Comparison of ENCODE assay signal across 28 cellular contexts in genomic region chr5:137085206-137085605, GRCh38.
"Had no signal": no experiment of that assay in that cellular context is flagged by ENCODE, and none has a peak within 500 bp of the region (broad histone marks: within the 10 kb centered on the region; RNA-seq: fewer than 3 reads in every experiment).

No MANE protein-coding gene starts in this region.

- H3K27ac ChIP-seq: brain microvascular endothelial cell, coronary artery, esophagus squamous epithelium, gastroesophageal sphincter, heart right ventricle had no signal

- H3K36me3 ChIP-seq: brain microvascular endothelial cell, esophagus squamous epithelium, gastroesophageal sphincter, heart right ventricle had no signal

- H3K4me3 ChIP-seq: coronary artery, esophagus squamous epithelium, gastroesophageal sphincter, heart right ventricle had no signal

- DNase-seq: activated CD4-positive, alpha-beta memory T cell treated with anti-CD3 and anti-CD28 coated beads for 36 hours; activated CD4-positive, alpha-beta T cell treated with anti-CD3 and anti-CD28 coated beads for 36 hours; activated CD4-positive, alpha-beta T cell treated with anti-CD3 and anti-CD28 coated beads, Interleukin-2, amount 10 ng/mL, durations not matched to agents 24 days and 14 days; activated CD4-positive, CD25-positive, alpha-beta regulatory T cell; activated CD4-positive, CD25-positive, alpha-beta regulatory T cell treated with anti-CD3 and anti-CD28 coated beads, Interleukin-2, amount 50 U/mL, for 72 hours; activated CD8-positive, alpha-beta memory T cell treated with anti-CD3 and anti-CD28 coated beads, Interleukin-2, amount 10 ng/mL, durations not matched to agents 7 days and 5 days; activated CD8-positive, alpha-beta memory T cell treated with anti-CD3 and anti-CD28 coated beads, Interleukin-2, amount 50 U/mL, for 48 hours; activated CD8-positive, alpha-beta T cell treated with anti-CD3 and anti-CD28 coated beads, Interleukin-2, amount 10 ng/mL, durations not matched to agents 7 days and 5 days; activated gamma-delta T cell; activated naive CD4-positive, alpha-beta T cell; activated naive CD4-positive, alpha-beta T cell treated with anti-CD3 and anti-CD28 coated beads, Interleukin-2, amount 10 ng/mL, durations not matched to agents 7 days and 5 days; activated naive CD8-positive, alpha-beta T cell treated with anti-CD3 and anti-CD28 coated beads, Interleukin-2, amount 10 ng/mL, durations not matched to agents 7 days and 5 days; activated T-cell treated with anti-CD3 and anti-CD28 coated beads for 4 hours; activated T-cell treated with anti-CD3 and anti-CD28 coated beads, Interleukin-2, amount 50 U/mL, for 24 hours; activated T-cell treated with anti-CD3 and anti-CD28 coated beads, Interleukin-2, amount 50 U/mL, for 72 hours; brain microvascular endothelial cell; effector CD4-positive, alpha-beta T cell; effector memory CD8-positive, alpha-beta T cell; esophagus squamous epithelium; foreskin melanocyte; heart right ventricle; T-cell; T1000 had no signal

- H3K27me3 ChIP-seq: brain microvascular endothelial cell, heart right ventricle had no signal

- H3K4me1 ChIP-seq: gastroesophageal sphincter, heart right ventricle had no signal

- FAIRE-seq: astrocyte, bronchial epithelial cell had no signal

- ATAC-seq: activated CD4-positive, alpha-beta T cell treated with anti-CD3 and anti-CD28 coated beads for 36 hours; activated CD8-positive, alpha-beta memory T cell treated with anti-CD3 and anti-CD28 coated beads, Interleukin-2, amount 10 ng/mL, durations not matched to agents 7 days and 5 days; activated CD8-positive, alpha-beta T cell treated with anti-CD3 and anti-CD28 coated beads, Interleukin-2, amount 10 ng/mL, durations not matched to agents 7 days and 5 days; activated naive CD4-positive, alpha-beta T cell treated with anti-CD3 and anti-CD28 coated beads, Interleukin-2, amount 50 U/mL, for 72 hours; activated T-cell treated with anti-CD3 and anti-CD28 coated beads, Interleukin-2, amount 50 U/mL, for 72 hours; effector memory CD8-positive, alpha-beta T cell; gastroesophageal sphincter; heart right ventricle; T-cell had no signal

- H3K9me3 ChIP-seq: esophagus squamous epithelium, gastroesophageal sphincter, heart right ventricle had no signal
